Comparison of ENCODE assay signal across 15 cellular contexts in genomic region chr6:12585497-12585958, GRCh38.
DNase-seq lines count a peak whose midpoint lies in the region; ATAC-seq and TF ChIP-seq lines count a peak whose summit lies in the region.
"Had no signal": no experiment of that assay in that cellular context is flagged by ENCODE, and none has a peak within 500 bp of the region (broad histone marks: within the 10 kb centered on the region; RNA-seq: fewer than 3 reads in every experiment).

No MANE protein-coding gene starts in this region.

- H3K9me3 ChIP-seq in Peyer's patch: no peaks in the 10 kb centered on the region
- H3K9me3 ChIP-seq in lower lobe of right lung: no peaks in the 10 kb centered on the region

- CTCF ChIA-PET in HEK293T (lab: Yijun Ruan, JAX): no interaction called here

- peak overlapping the region in 3 of 4 donors; percentile 15 to 83 (median 75) for H3K27ac ChIP-seq in Peyer's patch
- peak overlapping the region; percentile 68 for H3K27ac ChIP-seq in lower lobe of right lung
- H3K27ac ChIP-seq in skin epidermis: peak overlapping the region in 11 of 21 experiments; percentile 13 to 81 (median 60)
- H3K27ac ChIP-seq: parathyroid adenoma had no signal

- H3K27me3 ChIP-seq in Peyer's patch (no peaks in the 10 kb centered on the region), lower lobe of right lung (ENCODE audit: low read depth) (no peaks in the 10 kb centered on the region)

- DNase-seq in Peyer's patch (no peak), fibroblast of the aortic adventitia (ENCODE audit: low read depth) (peak; percentile 78), lower lobe of right lung (peak; percentile 58), CD1c-positive myeloid dendritic cell (ENCODE audit: extremely low spot score) (no peak), NCI-H1092 (lab: John Stamatoyannopoulos, UW) (no peak), HEK293T (ENCODE audit: extremely low spot score) (no peak), 8988T (no peak)
- DNase-seq: activated naive CD8-positive, alpha-beta T cell treated with anti-CD3 and anti-CD28 coated beads, Interleukin-2, amount 10 ng/mL, durations not matched to agents 7 days and 5 days; activated T-cell treated with anti-CD3 and anti-CD28 coated beads, Interleukin-2, amount 50 U/mL, for 24 hours; Calu3; hippocampal formation; NCI-H1092 treated with DMSO at 0.1 percent for 48 hours had no signal

- POLR2A ChIA-PET in HEK293T (lab: Yijun Ruan, JAX): no interaction called here

- H3K4me1 ChIP-seq in Peyer's patch (no peaks in the 10 kb centered on the region), lower lobe of right lung (peaks cover 8% of the 10 kb centered on the region)
- H3K4me1 ChIP-seq: parathyroid adenoma had no signal

- H3K36me3 ChIP-seq in Peyer's patch (no peaks in the 10 kb centered on the region), lower lobe of right lung (no peaks in the 10 kb centered on the region)

- no peak for TF ChIP-seq POLR2A in Peyer's patch (IDR thresholded peaks at IDR 0.05)

- no peak for TF ChIP-seq CTCF in Peyer's patch (IDR thresholded peaks at IDR 0.05)
- no peak for TF ChIP-seq CTCF in fibroblast of the aortic adventitia (IDR thresholded peaks at IDR 0.05; ENCODE audit: insufficient read depth, low read length)
- TF ChIP-seq CTCF in lower lobe of right lung (IDR thresholded peaks at IDR 0.05): no peak

- H3K4me3 ChIP-seq in Peyer's patch (no peak overlapping the region), fibroblast of the aortic adventitia (ENCODE audit: low read depth, low read length) (no peak overlapping the region), lower lobe of right lung (no peak overlapping the region), skin epidermis (no peak overlapping the region)

- peak; percentile 81 to 86 for ATAC-seq in lower lobe of right lung
- ATAC-seq: HCT116 had no signal

- intact Hi-C loops in lower lobe of right lung (cut with DNase I): no loop called here

TF ChIP-seq in HEK293T, 16 proteins besides CTCF, POLR2A, EP300 and RAD21:
- TF ChIP-seq SUZ12 (IDR thresholded peaks at IDR 0.05): no peak
- TF ChIP-seq FOXK2 (IDR thresholded peaks at IDR 0.05): no peak
- no peak for TF ChIP-seq TARDBP (IDR thresholded peaks at IDR 0.05)
- TF ChIP-seq NFRKB (IDR thresholded peaks at IDR 0.05): no peak
- TF ChIP-seq FOXM1 (IDR thresholded peaks at IDR 0.05; ENCODE audit: borderline replicate concordance): no peak
- TF ChIP-seq PKNOX1 (IDR thresholded peaks at IDR 0.05): no peak
- no peak for TF ChIP-seq HDGF (IDR thresholded peaks at IDR 0.05; ENCODE audit: borderline replicate concordance)
- no peak for TF ChIP-seq ZNF384 (IDR thresholded peaks at IDR 0.05)
- TF ChIP-seq BHLHE40 (IDR thresholded peaks at IDR 0.05; ENCODE audit: borderline replicate concordance): no peak
- no peak for TF ChIP-seq L3MBTL2 (conservative IDR thresholded peaks at IDR 0.05)
- TF ChIP-seq ARNT (IDR thresholded peaks at IDR 0.05): no peak
- TF ChIP-seq CTBP1 (IDR thresholded peaks at IDR 0.05; ENCODE audit: borderline replicate concordance): no peak
- no peak for TF ChIP-seq FOXA1 (IDR thresholded peaks at IDR 0.05)
- no peak for TF ChIP-seq ELF4 (IDR thresholded peaks at IDR 0.05)
- TF ChIP-seq LEF1 (IDR thresholded peaks at IDR 0.05; ENCODE audit: borderline replicate concordance): no peak
- TF ChIP-seq SP1 (IDR thresholded peaks at IDR 0.05): no peak

Comparison
In these comparisons a context has a peak if more than half of its experiments do, and no peak if none do; other contexts are left out.
1. DNase-seq: peak in fibroblast of the aortic adventitia (single experiment) and lower lobe of right lung (single experiment); none in Peyer's patch (0 of 3), CD1c-positive myeloid dendritic cell (single experiment), NCI-H1092 (single experiment), HEK293T (single experiment) and 8988T (single experiment).
2. Peak in every context shown above with its lines, with median percentiles within 50 percentile points of each other: H3K27ac ChIP-seq.